In genomic region chr1:169117599-169117998, GRCh38 we compare ENCODE assay signal across 17 cellular contexts. TPM values are rescaled to one million over a fixed set of nuclear protein-coding genes. Genes with fewer than 3 reads are reported as not detected.
A peak's percentile ranks its signal among the peaks of the same experiment; 100 is the strongest.
DNase-seq lines count a peak whose midpoint lies in the region; ATAC-seq, FAIRE-seq and TF ChIP-seq lines count a peak whose summit lies in the region.
"Had no signal": no experiment of that assay in that cellular context is flagged by ENCODE, and none has a peak within 500 bp of the region (broad histone marks: within the 10 kb centered on the region; RNA-seq: fewer than 3 reads in every experiment).

No MANE protein-coding gene starts in this region.

- dilution Hi-C loops in keratinocyte (cut with MboI; ENCODE audit: extremely low pct_ligation_motif_present, low sequenced_read_pairs): no loop called here

- peaks cover 81% of the 10 kb centered on the region for H3K4me1 ChIP-seq in cardiac muscle cell (ENCODE audit: low read depth)
- H3K4me1 ChIP-seq in body of pancreas: peaks cover 56% of the 10 kb centered on the region
- peaks cover 61% of the 10 kb centered on the region for H3K4me1 ChIP-seq in keratinocyte (ENCODE audit: control insufficient read depth, extremely low read depth, insufficient read depth, low read length)
- peaks cover 20% of the 10 kb centered on the region for H3K4me1 ChIP-seq in smooth muscle cell (ENCODE audit: low read depth)
- H3K4me1 ChIP-seq in small intestine (ENCODE audit: control insufficient read depth in 2 of 2, insufficient read depth in 1 of 2, low read depth in 1 of 2, low read length in 1 of 2): peaks cover 3 to 5% of the 10 kb centered on the region in 2 donors

- peak overlapping the region; percentile 69 for H3K27ac ChIP-seq in cardiac muscle cell
- peak overlapping the region in 3 of 4 donors; percentile 69 to 94 (median 93) for H3K27ac ChIP-seq in body of pancreas
- H3K27ac ChIP-seq in keratinocyte (ENCODE audit: control insufficient read depth, insufficient read depth, low read length): peak overlapping the region; percentile 27
- H3K27ac ChIP-seq in smooth muscle cell (ENCODE audit: low read depth): peak overlapping the region; percentile 99
- H3K27ac ChIP-seq in small intestine (ENCODE audit: low read depth in 1 of 2, low read length in 1 of 2): no peak overlapping the region
- H3K27ac ChIP-seq: prostate gland had no signal

- DNase-seq in cardiac muscle cell (ENCODE audit: low read depth in 1 of 2, low spot score in 1 of 2) (no peak), left cardiac atrium (no peak), body of pancreas (no peak), keratinocyte (ENCODE audit: low read depth, low spot score) (no peak), smooth muscle cell (lab: John Stamatoyannopoulos, UW; ENCODE audit: unreplicated experiment) (no peak), small intestine (no peak), NCI-H2227 treated with DMSO at 0.1 percent for 48 hours (lab: John Stamatoyannopoulos, UW) (no peak), GM19239 (ENCODE audit: insufficient read length, low spot score) (no peak)
- DNase-seq: activated CD4-positive, alpha-beta T cell treated with anti-CD3 and anti-CD28 coated beads for 4 hours; colonic mucosa; H9; hippocampal formation; NCI-H2171 treated with DMSO at 0.1 percent for 48 hours; SHP77; stimulated activated CD4-positive, alpha-beta T cell treated with anti-CD3 and anti-CD28 coated beads, Interleukin-15, amount 100 ng/mL, for 24 hours; T-cell had no signal

- H3K9ac ChIP-seq in keratinocyte (ENCODE audit: control insufficient read depth, extremely low read depth, insufficient read depth, low read length) (no peak overlapping the region), smooth muscle cell (ENCODE audit: low read depth) (peak overlapping the region; percentile 38)

- H3K36me3 ChIP-seq in cardiac muscle cell (peaks cover 89% of the 10 kb centered on the region), body of pancreas (replicated peaks in 1 of 2; ENCODE audit: insufficient read depth in 1 of 2, low read depth in 2 of 2) (no peaks in the 10 kb centered on the region), keratinocyte (ENCODE audit: control insufficient read depth in 2 of 2, extremely low read depth in 1 of 2, insufficient read depth in 2 of 2, low read length in 2 of 2) (no peaks in the 10 kb centered on the region), smooth muscle cell (ENCODE audit: low read depth) (no peaks in the 10 kb centered on the region), small intestine (ENCODE audit: control insufficient read depth in 2 of 2, insufficient read depth in 2 of 2, low read length in 2 of 2) (peaks cover 0 to 7% of the 10 kb centered on the region in 2 donors)
- H3K36me3 ChIP-seq: colonic mucosa, prostate gland had no signal

- H3K27me3 ChIP-seq in cardiac muscle cell: no peaks in the 10 kb centered on the region
- no peaks in the 10 kb centered on the region for H3K27me3 ChIP-seq in body of pancreas
- H3K27me3 ChIP-seq in keratinocyte (ENCODE audit: control insufficient read depth, extremely low read depth, insufficient read depth, low read length): no peaks in the 10 kb centered on the region
- H3K27me3 ChIP-seq in smooth muscle cell (ENCODE audit: low read depth): no peaks in the 10 kb centered on the region
- H3K27me3 ChIP-seq in small intestine (ENCODE audit: control insufficient read depth in 2 of 2, insufficient read depth in 2 of 2, low read length in 2 of 2): no peaks in the 10 kb centered on the region
- H3K27me3 ChIP-seq: colonic mucosa had no signal

- 58 to 83% methylated on average over 1 of the region's 1 CpG for WGBS in body of pancreas, 2 donors
- 16% methylated on average over 1 of the region's 1 CpG for WGBS in smooth muscle cell (ENCODE audit: low lambda C conversion rate)
- WGBS in small intestine, 3 donors: 52 to 75% (median 55%) methylated on average over 1 of the region's 1 CpG

- H3K4me3 ChIP-seq in cardiac muscle cell (no peak overlapping the region), body of pancreas (no peak overlapping the region), keratinocyte (ENCODE audit: control insufficient read depth in 2 of 3, extremely low read depth in 1 of 3, insufficient read depth in 2 of 3, low read depth in 1 of 3, low read length in 3 of 3) (no peak overlapping the region), smooth muscle cell (no peak overlapping the region), small intestine (ENCODE audit: low read depth in 1 of 2, low read length in 2 of 2) (no peak overlapping the region)
- H3K4me3 ChIP-seq: colonic mucosa, prostate gland had no signal

- no peak for TF ChIP-seq CTCF in cardiac muscle cell (IDR thresholded peaks at IDR 0.05; ENCODE audit: low read depth, low read length)
- no peak for TF ChIP-seq CTCF in body of pancreas (IDR thresholded peaks at IDR 0.05)
- no peak for TF ChIP-seq CTCF in keratinocyte (optimal IDR thresholded peaks at IDR 0.05 in 1 of 3, IDR thresholded peaks at IDR 0.05 in 1 of 3, conservative IDR thresholded peaks at IDR 0.05 in 1 of 3; ENCODE audit: extremely low read depth in 1 of 3, insufficient read depth in 2 of 3, low read length in 3 of 3)
- TF ChIP-seq CTCF in smooth muscle cell (IDR thresholded peaks at IDR 0.05; ENCODE audit: borderline replicate concordance, insufficient read depth, poor library complexity, severe bottlenecking): no peak

- H3F3A ChIP-seq in smooth muscle cell (ENCODE audit: low read depth): peaks cover 60% of the 10 kb centered on the region

- H3K4me2 ChIP-seq in keratinocyte (ENCODE audit: control insufficient read depth, extremely low read depth, insufficient read depth, low read depth, low read length): peak overlapping the region; percentile 1
- peak overlapping the region; percentile 67 for H3K4me2 ChIP-seq in smooth muscle cell

- FAIRE-seq in keratinocyte (lab: Jason Lieb, UNC) (no peak), small intestine (lab: Jason Lieb, UNC) (no peak), GM19239 (lab: Jason Lieb, UNC) (no peak)

- no peaks in the 10 kb centered on the region for H4K20me1 ChIP-seq in keratinocyte (ENCODE audit: control insufficient read depth, extremely low read depth, insufficient read depth, low read length)
- H4K20me1 ChIP-seq in smooth muscle cell (ENCODE audit: low read depth): peaks cover 35% of the 10 kb centered on the region

- ATAC-seq in left cardiac atrium (no peak), body of pancreas (no peak)
- ATAC-seq: T-cell had no signal

- H3K9me3 ChIP-seq in cardiac muscle cell (ENCODE audit: low read depth) (no peaks in the 10 kb centered on the region), body of pancreas (no peaks in the 10 kb centered on the region), keratinocyte (ENCODE audit: control insufficient read depth, low read depth, low read length) (no peaks in the 10 kb centered on the region), smooth muscle cell (replicated peaks; ENCODE audit: low read depth) (no peaks in the 10 kb centered on the region), small intestine (ENCODE audit: control insufficient read depth, low read depth) (no peaks in the 10 kb centered on the region)
- H3K9me3 ChIP-seq: colonic mucosa, prostate gland had no signal

- H3K9me1 ChIP-seq in keratinocyte (ENCODE audit: control insufficient read depth, extremely low read depth, insufficient read depth, low read length): no peaks in the 10 kb centered on the region

- intact Hi-C loops in left cardiac atrium (cut with DNase I) (no loop called here), body of pancreas (cut with DNase I) (no loop called here)

- no peak for TF ChIP-seq POLR2A in body of pancreas (IDR thresholded peaks at IDR 0.05)

- peaks cover 14% of the 10 kb centered on the region for H3K79me2 ChIP-seq in keratinocyte (ENCODE audit: control insufficient read depth, insufficient read depth, low read length)
- H3K79me2 ChIP-seq in smooth muscle cell (ENCODE audit: low read depth): peaks cover 69% of the 10 kb centered on the region

- no peak overlapping the region for H2AFZ ChIP-seq in keratinocyte (ENCODE audit: control insufficient read depth, low read length)
- no peak overlapping the region for H2AFZ ChIP-seq in smooth muscle cell (ENCODE audit: low read depth)

RNA-seq across cellular contexts. Expression of gene ATP1B1, which starts 11.1 kb away (rescaled TPM):
- total RNA-seq in cardiac muscle cell (602 and 603 TPM in 2 replicates), left cardiac atrium (100 to 1,000 TPM; 177 to 272 TPM), body of pancreas (100 to 1,000 TPM; 116 to 138 TPM), smooth muscle cell (347 and 400 TPM in 2 replicates)
- polyA plus RNA-seq in cardiac muscle cell (220 and 285 TPM in 2 replicates), keratinocyte (21.1 to 32.8 TPM (median 30.0 TPM) in 3 replicates), smooth muscle cell (140 and 144 TPM in 2 replicates), small intestine (100 to 1,000 TPM; 216 to 240 (median 238) TPM)
- 32.4 TPM for polyA plus RNA-seq in keratinocyte (2011; ENCODE audit: low read depth)
- 11.2 and 16.6 TPM in 2 replicates for polyA plus RNA-seq in keratinocyte (2011; cell fraction: cytosol; rRNA removed)
- 23.9 and 33.4 TPM in 2 replicates for polyA plus RNA-seq in keratinocyte (2011; cell fraction: nucleus; rRNA removed)
- polyA plus RNA-seq in keratinocyte (2012; ENCODE audit: low replicate concordance): 35.0 and 37.8 TPM in 2 replicates
- 8.4 to 29.2 TPM (median 15.0 TPM) in 3 replicates for polyA minus RNA-seq in keratinocyte
- 22.6 TPM for polyA minus RNA-seq in keratinocyte (2011; cell fraction: cytosol; rRNA and poly(A)+ RNA removed)
- 18.6 and 28.9 TPM in 2 replicates for polyA minus RNA-seq in keratinocyte (2011; cell fraction: nucleus; rRNA and poly(A)+ RNA removed)

Comparison
In these comparisons a context has a peak if more than half of its experiments do, and no peak if none do; other contexts are left out.
1. H3K27ac ChIP-seq: peak in cardiac muscle cell (single experiment), body of pancreas (3 of 4), keratinocyte (single experiment) and smooth muscle cell (single experiment); none in small intestine (0 of 2).